In the genomic region with DNA sequence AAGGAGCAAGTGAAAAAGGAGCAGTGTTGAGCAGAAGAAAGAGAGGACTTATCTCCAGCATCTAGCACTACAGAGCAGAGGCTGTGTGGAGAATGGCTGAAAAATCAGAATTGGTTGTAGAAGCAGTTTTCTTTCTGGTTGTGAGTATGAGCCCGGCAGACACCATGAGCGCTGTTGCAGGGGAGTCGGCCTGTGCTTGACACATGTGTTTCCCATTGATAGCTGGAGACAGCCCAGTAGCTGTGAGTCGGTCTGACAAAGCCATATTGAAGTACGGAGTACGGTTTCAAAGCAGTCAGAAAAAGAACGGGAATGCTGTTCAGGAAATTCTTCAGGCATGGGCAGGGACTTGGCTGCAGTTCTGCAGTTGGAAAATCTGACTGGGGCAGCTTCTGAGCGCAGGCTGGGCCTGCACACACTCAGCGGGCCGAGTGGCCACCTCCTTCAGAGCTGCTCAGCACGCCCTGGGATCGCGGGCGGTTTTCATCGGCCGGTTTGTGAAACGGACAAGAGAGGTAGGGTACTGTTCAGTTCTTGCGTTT, we compare ENCODE assay signal across 10 cellular contexts. TPM values are rescaled to one million over a fixed set of nuclear protein-coding genes. Genes with fewer than 3 reads are reported as not detected.
DNase-seq lines count a peak whose midpoint lies in the region; ATAC-seq, FAIRE-seq and TF ChIP-seq lines count a peak whose summit lies in the region.
"Had no signal": no experiment of that assay in that cellular context is flagged by ENCODE, and none has a peak within 500 bp of the region (broad histone marks: within the 10 kb centered on the region; RNA-seq: fewer than 3 reads in every experiment).

A gene (plus strand): TSS at position 447 of the 542 bp plus-strand sequence.

- no peaks in the 10 kb centered on the region for H4K20me1 ChIP-seq in astrocyte (ENCODE audit: insufficient read depth, low read length)

- FAIRE-seq in astrocyte (lab: Jason Lieb, UNC) = peak; percentile 76
- FAIRE-seq: K562 had no signal

- ATAC-seq in GM21423 (IDR thresholded peaks at IDR 0.05; ENCODE audit: unreplicated experiment) (no peak), GM19351 (IDR thresholded peaks at IDR 0.05; ENCODE audit: unreplicated experiment) (no peak)
- ATAC-seq: K562 had no signal

- H3K9ac ChIP-seq in astrocyte (ENCODE audit: low read length) = peak within 1 kb of the TSS; percentile 80

- H3K27me3 Mint-ChIP-seq in astrocyte (ENCODE audit: low read depth, unreplicated experiment) = peaks cover 2% of the 10 kb centered on the region

- H3K36me3 Mint-ChIP-seq in astrocyte (ENCODE audit: low read depth, unreplicated experiment) = no peaks in the 10 kb centered on the region

- TF ChIP-seq CTCF in astrocyte (IDR thresholded peaks at IDR 0.05; ENCODE audit: insufficient read depth, low read depth, low read length) (no peak), left ventricle myocardium inferior (IDR thresholded peaks at IDR 0.05; ENCODE audit: borderline replicate concordance) (peak; percentile 13)

- no peak for TF ChIP-seq POLR2A in erythroblast (IDR thresholded peaks at IDR 0.05; ENCODE audit: low read length)

- H3K27me3 ChIP-seq in astrocyte (ENCODE audit: insufficient read depth, low read length) (no peaks in the 10 kb centered on the region), left ventricle myocardium inferior (ENCODE audit: low read depth) (no peaks in the 10 kb centered on the region)

- H3K27ac Mint-ChIP-seq in astrocyte (ENCODE audit: unreplicated experiment) = peak within 1 kb of the TSS; percentile 67

- H3K4me1 ChIP-seq in astrocyte (ENCODE audit: insufficient read depth, low read length) (peaks cover 4% of the 10 kb centered on the region), left ventricle myocardium inferior (peaks cover 46% of the 10 kb centered on the region)

- H3K4me1 Mint-ChIP-seq in astrocyte (ENCODE audit: low read depth, unreplicated experiment) = peaks cover 16% of the 10 kb centered on the region

- peak within 1 kb of the TSS; percentile 92 for H3K4me2 ChIP-seq in astrocyte (ENCODE audit: low read length)

- H3K4me3 ChIP-seq in astrocyte (ENCODE audit: insufficient read depth, low read depth, low read length) = peak within 1 kb of the TSS; percentile 67
- H3K4me3 ChIP-seq in left ventricle myocardium inferior = peak within 1 kb of the TSS; percentile 72
- H3K4me3 ChIP-seq: K562 had no signal

- H3K9me3 ChIP-seq in astrocyte (ENCODE audit: insufficient read depth, low read depth, low read length) = no peaks in the 10 kb centered on the region
- no peaks in the 10 kb centered on the region for H3K9me3 ChIP-seq in left ventricle myocardium inferior (replicated peaks)

- no peaks in the 10 kb centered on the region for H3K36me3 ChIP-seq in astrocyte (ENCODE audit: insufficient read depth, low read length)
- no peaks in the 10 kb centered on the region for H3K36me3 ChIP-seq in left ventricle myocardium inferior

- peak within 1 kb of the TSS; percentile 72 for H3K27ac ChIP-seq in astrocyte (ENCODE audit: low read depth, low read length)
- H3K27ac ChIP-seq in left ventricle myocardium inferior (replicated peaks) = peak within 1 kb of the TSS; percentile 92

- peak within 1 kb of the TSS; percentile 55 for H3K4me3 Mint-ChIP-seq in astrocyte (ENCODE audit: unreplicated experiment)

- intact Hi-C loops in left ventricle myocardium inferior (cut with micrococcal nuclease) = loop anchor here (5.0 kb wide), 1 partner anchor 496 kb away; no protein-coding TSS in a partner anchor

- H3K9me3 Mint-ChIP-seq in astrocyte (ENCODE audit: unreplicated experiment) = no peaks in the 10 kb centered on the region

- DNase-seq in DMS 273 treated with DMSO at 0.1 percent for 48 hours (lab: John Stamatoyannopoulos, UW) (peak; percentile 75), astrocyte (ENCODE audit: low read depth) (peak; percentile 86), left ventricle myocardium inferior (peak; percentile 71), putamen (ENCODE audit: low spot score) (peak; percentile 45), OCI-M2 (lab: John Stamatoyannopoulos, UW; ENCODE audit: unreplicated experiment) (no peak), erythroblast (lab: John Stamatoyannopoulos, UW) (no peak)
- DNase-seq: activated T-cell treated with anti-CD3 and anti-CD28 coated beads, Interleukin-2, amount 50 U/mL, for 48 hours had no signal

- H3K79me2 ChIP-seq in astrocyte (ENCODE audit: insufficient read depth, low read length) = no peaks in the 10 kb centered on the region

- peak within 1 kb of the TSS; percentile 78 for H2AFZ ChIP-seq in astrocyte (ENCODE audit: low read depth, low read length)

RNA-seq across cellular contexts. Expression of the gene that starts here (rescaled TPM):
- total RNA-seq in astrocyte = 2.9 and 5.6 TPM in 2 replicates
- 98.7 TPM for total RNA-seq in left ventricle myocardium inferior
- total RNA-seq: K562 had no signal

Comparison
In these comparisons a context has a peak if more than half of its experiments do, and no peak if none do; other contexts are left out.
1. RNA of the gene that starts here (total RNA-seq): 98.7 TPM in left ventricle myocardium inferior (single experiment); 2.9 to 5.6 TPM in astrocyte; every median in the first group is over 10 times any median in the second.
2. DNase-seq: peak in DMS 273 treated with DMSO at 0.1 percent for 48 hours (single experiment), astrocyte (single experiment), left ventricle myocardium inferior (single experiment) and putamen (single experiment); none in OCI-M2 (single experiment) and erythroblast (0 of 2).